8 cellular contexts compared by ENCODE assay signal in genomic region chr6:83708546-83708969, GRCh38. TPM values are rescaled to one million over a fixed set of nuclear protein-coding genes. Genes with fewer than 3 reads are reported as not detected.
DNase-seq lines count a peak whose midpoint lies in the region; TF ChIP-seq lines count a peak whose summit lies in the region.

No MANE protein-coding gene starts in this region.

- under 1% methylated on average over 52 of the region's 52 CpGs for WGBS in HUES64

- peaks cover 2% of the 10 kb centered on the region; the same call in 1 of the 2 replicates for H3K9me3 ChIP-seq in HUES64 (ENCODE audit: insufficient read depth, low read depth, low read length)
- no peaks in the 10 kb centered on the region for H3K9me3 ChIP-seq in colonic mucosa

- DNase-seq in colonic mucosa, result no peak
- DNase-seq in midbrain (lab: John Stamatoyannopoulos, UW), result peak; percentile 47
- DNase-seq in NAMALWA (ENCODE audit: low spot score), result no peak
- no peak for DNase-seq in effector CD8-positive, alpha-beta T cell (lab: John Stamatoyannopoulos, UW)
- no peak for DNase-seq in posterior vena cava (ENCODE audit: low spot score)
- DNase-seq in NCI-H446 (lab: John Stamatoyannopoulos, UW), result no peak

- H3K36me3 ChIP-seq in HUES64 (ENCODE audit: insufficient read depth, low read length) (no peaks in the 10 kb centered on the region), colonic mucosa (no peaks in the 10 kb centered on the region)

- H3K4me1 ChIP-seq in HUES64 (ENCODE audit: insufficient read depth, low read length) (no peaks in the 10 kb centered on the region), colonic mucosa (no peaks in the 10 kb centered on the region)

- TF ChIP-seq CTCF in C4-2B (conservative IDR thresholded peaks at IDR 0.05) (no peak), colonic mucosa (IDR thresholded peaks at IDR 0.05) (no peak)

- H3K4me3 ChIP-seq in HUES64 (ENCODE audit: low read length) (peak overlapping the region; percentile 68), colonic mucosa (peak overlapping the region; percentile 23)

- intact Hi-C loops in colonic mucosa (cut with DNase I) (no loop called here), posterior vena cava (cut with DNase I) (no loop called here)

- peaks cover 72% of the 10 kb centered on the region for H3K27me3 ChIP-seq in HUES64 (ENCODE audit: insufficient read depth, low read length)
- H3K27me3 ChIP-seq in colonic mucosa, result peaks cover 35% of the 10 kb centered on the region

- H3K9ac ChIP-seq in HUES64 (ENCODE audit: low read depth, low read length), result no peak overlapping the region
- no peak overlapping the region for H3K9ac ChIP-seq in colonic mucosa (ENCODE audit: low read depth in 2 of 2, low read length in 2 of 2)

- H3K27ac ChIP-seq in C4-2B, result peak overlapping the region; percentile 40; the same call in 1 of the 2 replicates
- H3K27ac ChIP-seq in HUES64 (ENCODE audit: low read depth, low read length), result no peak overlapping the region
- no peak overlapping the region for H3K27ac ChIP-seq in colonic mucosa

RNA-seq across cellular contexts. Expression of gene SNAP91, which starts 0.3 kb away (rescaled TPM):
- polyA plus RNA-seq in HUES64 (2013, experiment 1 of 2), result 0.35 TPM
- polyA plus RNA-seq in HUES64 (2013, experiment 2 of 2), result 0.95 TPM
- under 1 TPM in 1 of 2 donors, not detected in 1; 0.45 TPM for total RNA-seq in colonic mucosa
- total RNA-seq in posterior vena cava, result 1 to 10 TPM in 1 of 2 donors, under 1 TPM in 1; 0.97 to 4.0 TPM
